ENCODE assay signal across 1 cellular context in genomic region chr1:33390550-33390949, GRCh38.
TF ChIP-seq lines count a peak whose summit lies in the region.

No MANE protein-coding gene starts in this region.

TF ChIP-seq in HepG2, 621 proteins besides CTCF, POLR2A, EP300 and RAD21 (continued from another document):
- TF ChIP-seq ZBTB2 (CRISPR knock-in tag; IDR thresholded peaks at IDR 0.05; ENCODE audit: low read depth) (no peak), ZNF678 (CRISPR knock-in tag; IDR thresholded peaks at IDR 0.05) (no peak)
- TF ChIP-seq, protein P1, sequence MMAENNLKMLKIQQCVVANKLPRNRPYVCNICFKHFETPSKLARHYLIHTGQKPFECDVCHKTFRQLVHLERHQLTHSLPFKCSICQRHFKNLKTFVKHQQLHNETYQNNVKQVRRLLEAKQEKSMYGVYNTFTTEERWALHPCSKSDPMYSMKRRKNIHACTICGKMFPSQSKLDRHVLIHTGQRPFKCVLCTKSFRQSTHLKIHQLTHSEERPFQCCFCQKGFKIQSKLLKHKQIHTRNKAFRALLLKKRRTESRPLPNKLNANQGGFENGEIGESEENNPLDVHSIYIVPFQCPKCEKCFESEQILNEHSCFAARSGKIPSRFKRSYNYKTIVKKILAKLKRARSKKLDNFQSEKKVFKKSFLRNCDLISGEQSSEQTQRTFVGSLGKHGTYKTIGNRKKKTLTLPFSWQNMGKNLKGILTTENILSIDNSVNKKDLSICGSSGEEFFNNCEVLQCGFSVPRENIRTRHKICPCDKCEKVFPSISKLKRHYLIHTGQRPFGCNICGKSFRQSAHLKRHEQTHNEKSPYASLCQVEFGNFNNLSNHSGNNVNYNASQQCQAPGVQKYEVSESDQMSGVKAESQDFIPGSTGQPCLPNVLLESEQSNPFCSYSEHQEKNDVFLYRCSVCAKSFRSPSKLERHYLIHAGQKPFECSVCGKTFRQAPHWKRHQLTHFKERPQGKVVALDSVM (CRISPR knock-in tag; IDR thresholded peaks at IDR 0.05): no peak
